Comparison of ENCODE assay signal across 25 cellular contexts in the genomic region with DNA sequence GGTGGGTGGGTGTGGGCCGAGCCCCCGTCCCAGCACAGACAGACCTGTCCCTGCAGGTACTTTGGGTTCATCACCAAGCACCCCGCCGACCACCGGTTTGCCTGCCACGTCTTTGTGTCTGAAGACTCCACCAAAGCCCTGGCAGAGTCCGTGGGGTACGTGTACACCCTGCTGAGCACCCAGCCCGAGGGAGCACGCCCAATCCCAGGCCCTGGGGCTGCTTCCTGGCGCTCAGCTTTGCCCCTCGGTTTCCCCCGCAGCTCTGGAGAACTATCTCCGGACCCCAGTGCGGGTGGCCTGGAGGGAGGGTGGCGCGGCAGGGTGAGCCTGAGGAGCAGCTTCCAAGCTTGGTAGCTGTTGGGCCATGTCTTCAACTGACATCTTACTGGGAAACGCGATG. TPM values are rescaled to one million over a fixed set of nuclear protein-coding genes. Genes with fewer than 3 reads are reported as not detected.
A peak's percentile ranks its signal among the peaks of the same experiment; 100 is the strongest.
DNase-seq lines count a peak whose midpoint lies in the region; ATAC-seq, FAIRE-seq and TF ChIP-seq lines count a peak whose summit lies in the region.
"Had no signal": no experiment of that assay in that cellular context is flagged by ENCODE, and none has a peak within 500 bp of the region (broad histone marks: within the 10 kb centered on the region; RNA-seq: fewer than 3 reads in every experiment).

No MANE protein-coding gene starts in this region.

- H3K9me3 Mint-ChIP-seq in neural crest cell, result no peaks in the 10 kb centered on the region
- H3K9me3 Mint-ChIP-seq: CD4-positive, alpha-beta T cell; CD8-positive, alpha-beta memory T cell; HFFc6 had no signal

- H3K4me3 Mint-ChIP-seq in neural crest cell, result peak overlapping the region; percentile 38
- H3K4me3 Mint-ChIP-seq: B cell; CD14-positive monocyte; CD4-positive, alpha-beta T cell; CD8-positive, alpha-beta memory T cell; HFFc6 had no signal

- CTCF ChIA-PET in K562 (lab: Yijun Ruan, JAX; ENCODE audit: low intra/inter-chr PET ratio), result no interaction called here

- peaks cover 8% of the 10 kb centered on the region; the same call in 1 of the 3 replicates for H3K36me3 ChIP-seq in K562 (ENCODE audit: control insufficient read depth, insufficient read depth, low read length)
- H3K36me3 ChIP-seq: HAP-1 had no signal

- no peak for TF ChIP-seq RAD21 in K562 (CRISPR knock-in tag; conservative IDR thresholded peaks at IDR 0.05 in 1 of 2, IDR thresholded peaks at IDR 0.05 in 1 of 2)

- TF ChIP-seq CTCF in C4-2B (conservative IDR thresholded peaks at IDR 0.05), result no peak
- no peak for TF ChIP-seq CTCF in K562 (IDR thresholded peaks at IDR 0.05 in 2 of 3, conservative IDR thresholded peaks at IDR 0.05 in 1 of 3; ENCODE audit: insufficient read depth in 2 of 3, low read depth in 1 of 3, low read length in 3 of 3)
- TF ChIP-seq CTCF in neural crest cell (conservative IDR thresholded peaks at IDR 0.05), result no peak
- TF ChIP-seq CTCF in GM20000 (IDR thresholded peaks at IDR 0.05; ENCODE audit: extremely low read depth, missing control alignments), result no peak

- H3K27me3 ChIP-seq in K562 (ENCODE audit: control insufficient read depth in 2 of 2, insufficient read depth in 2 of 2, low read length in 2 of 2), result no peaks in the 10 kb centered on the region

- peak overlapping the region in 1 of 2 experiments; percentile 73; a peak in 2 of 4 replicates for H3K9ac ChIP-seq in K562 (ENCODE audit: insufficient read depth in 1 of 2, low read depth in 2 of 2, low read length in 2 of 2)
- H3K9ac ChIP-seq: BLaER1 had no signal

- H3K27ac ChIP-seq in C4-2B (peak overlapping the region; percentile 60), K562 (ENCODE audit: extremely low read depth, low read depth, low read length) (no peak overlapping the region), substantia nigra (ENCODE audit: low read depth, low read length, poor library complexity, severe bottlenecking) (peak overlapping the region; percentile 35)
- H3K27ac ChIP-seq: A549, BLaER1 had no signal

- H2AFZ ChIP-seq in K562 (ENCODE audit: low read depth, low read length), result no peak overlapping the region

- H3K9me1 ChIP-seq in K562 (ENCODE audit: control insufficient read depth, insufficient read depth, low read length), result peaks cover 6% of the 10 kb centered on the region

- intact Hi-C loops in K562 (cut with micrococcal nuclease), result no loop called here

- 89% methylated on average over 15 of the region's 19 CpGs for WGBS in K562 (ENCODE audit: insufficient coverage, low coverage, missing lambda C conversion rate)

- no TSS peak for BruUV-seq in K562 (replicated peaks; lab: Mats Ljungman, UMichigan)

- H3K36me3 Mint-ChIP-seq in neural crest cell (ENCODE audit: low read depth), result no peaks in the 10 kb centered on the region

- peaks cover 8 to 79% of the 10 kb centered on the region in 2 experiments; a peak in 4 of 5 replicates for H3K4me1 ChIP-seq in K562 (replicated peaks in 1 of 2; ENCODE audit: control insufficient read depth in 2 of 2, insufficient read depth in 2 of 2, low read length in 2 of 2)
- H3K4me1 ChIP-seq: HAP-1 had no signal

- 0 out of 2 replicates have a peak, but pooled peaks cover 3% of the 10 kb centered on the region for H4K20me1 ChIP-seq in K562 (replicated peaks; ENCODE audit: control insufficient read depth, insufficient read depth, low read length)

- in situ Hi-C loops in K562 (cut with MboI), result no loop called here

- H3K9me3 ChIP-seq in K562 (replicated peaks; ENCODE audit: control insufficient read depth, insufficient read depth, low read depth, low read length), result no peaks in the 10 kb centered on the region
- H3K9me3 ChIP-seq: A549, BLaER1, HAP-1 had no signal

- H3K4me1 Mint-ChIP-seq in neural crest cell, result peaks cover 29% of the 10 kb centered on the region

- H3K27me3 Mint-ChIP-seq in neural crest cell (ENCODE audit: low read depth), result no peaks in the 10 kb centered on the region

- POLR2A ChIA-PET in K562 (lab: Yijun Ruan, JAX), result no interaction called here

- no peak for FAIRE-seq in K562 (lab: Jason Lieb, UNC)
- FAIRE-seq: A549, D721Med, GM12878, GM18507, H54 had no signal

- H3K4me3 ChIP-seq in K562, result no peak overlapping the region
- H3K4me3 ChIP-seq: A549, BLaER1, GM12878, HAP-1 had no signal

- no peak for DNase-seq in K562 (ENCODE audit: extremely low read depth in 1 of 4, low spot score in 3 of 4)
- no peak for DNase-seq in neural crest cell (ENCODE audit: low read depth, low spot score)
- DNase-seq in substantia nigra (lab: John Stamatoyannopoulos, UW), result no peak
- no peak for DNase-seq in globus pallidus (ENCODE audit: low spot score)
- no peak for DNase-seq in AG08396 (ENCODE audit: low spot score)
- no peak for DNase-seq in GM20000 (ENCODE audit: low spot score)
- DNase-seq: 8988T; CD4-positive, alpha-beta T cell; CD8-positive, alpha-beta memory T cell; DMS 273 treated with DMSO at 0.1 percent for 48 hours; DMS79; EL; GDM1; GOT3; HFFc6 had no signal

- no peak overlapping the region for H3K4me2 ChIP-seq in K562 (ENCODE audit: insufficient read depth, low read length)
- H3K4me2 ChIP-seq: A549, BLaER1 had no signal

- no peaks in the 10 kb centered on the region for H3K79me2 ChIP-seq in K562 (ENCODE audit: control insufficient read depth, insufficient read depth, low read length)

- ATAC-seq in K562, result no peak

- no peak for TF ChIP-seq EP300 in K562 (IDR thresholded peaks at IDR 0.05; ENCODE audit: low read length)

- no peak overlapping the region for H3K27ac Mint-ChIP-seq in neural crest cell (ENCODE audit: unreplicated experiment)
- H3K27ac Mint-ChIP-seq: B cell; CD4-positive, alpha-beta T cell; HFFc6 had no signal

- TF ChIP-seq POLR2A in K562 (conservative IDR thresholded peaks at IDR 0.05), result no peak

RNA-seq across cellular contexts. Expression of gene FREY1, which starts 2.0 kb away (rescaled TPM):
- 1.1 and 7.5 TPM in 2 replicates for total RNA-seq in K562 (2011; cell fraction: chromatin; rRNA removed; ENCODE audit: low replicate concordance)
- total RNA-seq in K562 (2011; cell fraction: nucleolus; rRNA removed), result 3.9 and 5.7 TPM in 2 replicates
- 3.1 and 4.0 TPM in 2 replicates for total RNA-seq in K562 (2011; cell fraction: nucleoplasm; rRNA removed)
- total RNA-seq in K562 (2014; rRNA removed) (1.5 TPM in 1 of 2 replicates, not detected in the other), K562 (2014; rRNA removed; fragmentation: Illumina TruSeq; extraction: Trizol) (not detected in 2 replicates), K562 (2015; rRNA removed; fragmentation: Illumina TruSeq; extraction: Trizol) (0.83 and 1.1 TPM in 2 replicates), K562 (2021) (0.76 and 1.1 TPM in 2 replicates), neural crest cell (2.5 and 3.3 TPM in 2 replicates)
- polyA plus RNA-seq in K562 (2011; rRNA removed) (0.28 TPM in 1 of 2 replicates, not detected in the other), K562 (2014; fragmentation: Illumina TruSeq; extraction: Trizol) (0.25 TPM in 1 of 2 replicates, not detected in the other), K562 (2014; fragmentation: Nextera tagmentation; extraction: Ambion mirVana) (not detected), K562 (2014; rRNA removed) (not detected in 2 replicates)
- polyA plus RNA-seq in K562 (2011; cell fraction: cytosol; rRNA removed), result 0.72 and 0.74 TPM in 2 replicates
- 1.00 and 1.8 TPM in 2 replicates for polyA plus RNA-seq in K562 (2011; cell fraction: nucleus; rRNA removed)
- 0.47 and 0.65 TPM in 2 replicates for polyA plus RNA-seq in K562 (2012)
- polyA minus RNA-seq in K562 (2011; rRNA and poly(A)+ RNA removed), result 0.66 TPM in 1 of 2 replicates, not detected in the other
- polyA minus RNA-seq in K562 (2011; cell fraction: cytosol; rRNA and poly(A)+ RNA removed), result not detected in 2 replicates
- polyA minus RNA-seq in K562 (2011; cell fraction: nucleus; rRNA and poly(A)+ RNA removed), result 4.4 and 5.3 TPM in 2 replicates
- polyA plus RNA-seq: CD14-positive monocyte had no signal

RNA-seq across cellular contexts. Expression of gene PEX16, which starts 12.6 kb away (rescaled TPM):
- 11.5 and 39.4 TPM in 2 replicates for total RNA-seq in K562 (2011; cell fraction: chromatin; rRNA removed; ENCODE audit: low replicate concordance)
- 47.2 and 58.2 TPM in 2 replicates for total RNA-seq in K562 (2011; cell fraction: nucleolus; rRNA removed)
- total RNA-seq in K562 (2011; cell fraction: nucleoplasm; rRNA removed), result 22.8 and 24.3 TPM in 2 replicates
- 43.9 and 48.4 TPM in 2 replicates for total RNA-seq in K562 (2014; rRNA removed)
- total RNA-seq in K562 (2014; rRNA removed; fragmentation: Illumina TruSeq; extraction: Trizol), result 6.0 and 8.9 TPM in 2 replicates
- total RNA-seq in K562 (2015; rRNA removed; fragmentation: Illumina TruSeq; extraction: Trizol), result 16.2 and 22.5 TPM in 2 replicates
- total RNA-seq in K562 (2021), result 33.7 and 37.3 TPM in 2 replicates
- polyA plus RNA-seq in K562 (2011; rRNA removed), result 14.6 and 16.6 TPM in 2 replicates
- polyA plus RNA-seq in K562 (2011; cell fraction: cytosol; rRNA removed), result 17.9 and 33.5 TPM in 2 replicates
- polyA plus RNA-seq in K562 (2011; cell fraction: nucleus; rRNA removed), result 42.7 and 61.1 TPM in 2 replicates
- polyA plus RNA-seq in K562 (2012), result 18.8 and 30.4 TPM in 2 replicates
- 7.5 and 20.4 TPM in 2 replicates for polyA plus RNA-seq in K562 (2014; fragmentation: Illumina TruSeq; extraction: Trizol)
- polyA plus RNA-seq in K562 (2014; fragmentation: Nextera tagmentation; extraction: Ambion mirVana), result 1 to 10 TPM; 1.5 to 3.9 TPM
- 30.8 and 38.3 TPM in 2 replicates for polyA plus RNA-seq in K562 (2014; rRNA removed)
- 7.6 and 8.4 TPM in 2 replicates for polyA minus RNA-seq in K562 (2011; rRNA and poly(A)+ RNA removed)
- polyA minus RNA-seq in K562 (2011; cell fraction: cytosol; rRNA and poly(A)+ RNA removed), result 15.4 and 23.8 TPM in 2 replicates
- polyA minus RNA-seq in K562 (2011; cell fraction: nucleus; rRNA and poly(A)+ RNA removed), result 24.3 and 25.0 TPM in 2 replicates
- total RNA-seq in neural crest cell, result 27.6 and 29.6 TPM in 2 replicates

RNA-seq across cellular contexts. Expression of gene LARGE2, which starts 17.4 kb away (rescaled TPM):
- 10.2 and 37.1 TPM in 2 replicates for total RNA-seq in K562 (2011; cell fraction: chromatin; rRNA removed; ENCODE audit: low replicate concordance)
- 31.2 and 41.2 TPM in 2 replicates for total RNA-seq in K562 (2011; cell fraction: nucleolus; rRNA removed)
- total RNA-seq in K562 (2011; cell fraction: nucleoplasm; rRNA removed), result 24.0 and 27.8 TPM in 2 replicates
- total RNA-seq in K562 (2014; rRNA removed) (6.6 and 8.7 TPM in 2 replicates), K562 (2014; rRNA removed; fragmentation: Illumina TruSeq; extraction: Trizol) (1.7 and 2.5 TPM in 2 replicates), K562 (2015; rRNA removed; fragmentation: Illumina TruSeq; extraction: Trizol) (2.6 and 2.7 TPM in 2 replicates), K562 (2021) (12.6 and 14.1 TPM in 2 replicates), neural crest cell (0.48 TPM in 1 of 2 replicates, not detected in the other)
- polyA plus RNA-seq in K562 (2011; rRNA removed) (7.2 and 12.7 TPM in 2 replicates), K562 (2014; fragmentation: Illumina TruSeq; extraction: Trizol) (8.9 and 16.3 TPM in 2 replicates), K562 (2014; fragmentation: Nextera tagmentation; extraction: Ambion mirVana) (under 1 TPM; 0.56 to 0.80 TPM), K562 (2014; rRNA removed) (12.4 and 15.8 TPM in 2 replicates)
- polyA plus RNA-seq in K562 (2011; cell fraction: cytosol; rRNA removed), result 14.0 and 25.6 TPM in 2 replicates
- polyA plus RNA-seq in K562 (2011; cell fraction: nucleus; rRNA removed), result 41.1 and 66.6 TPM in 2 replicates
- polyA plus RNA-seq in K562 (2012), result 6.0 and 6.7 TPM in 2 replicates
- polyA minus RNA-seq in K562 (2011; rRNA and poly(A)+ RNA removed), result 2.7 and 3.1 TPM in 2 replicates
- polyA minus RNA-seq in K562 (2011; cell fraction: cytosol; rRNA and poly(A)+ RNA removed), result 4.4 and 4.6 TPM in 2 replicates
- 7.1 and 8.6 TPM in 2 replicates for polyA minus RNA-seq in K562 (2011; cell fraction: nucleus; rRNA and poly(A)+ RNA removed)
- total RNA-seq: HFFc6 had no signal
- polyA plus RNA-seq: CD14-positive monocyte had no signal

RNA-seq across cellular contexts. Expression of gene MAPK8IP1, which starts 19.6 kb away (rescaled TPM):
- 1.4 and 6.4 TPM in 2 replicates for total RNA-seq in K562 (2011; cell fraction: chromatin; rRNA removed; ENCODE audit: low replicate concordance)
- total RNA-seq in K562 (2011; cell fraction: nucleolus; rRNA removed), result 4.3 and 4.5 TPM in 2 replicates
- 2.4 and 2.6 TPM in 2 replicates for total RNA-seq in K562 (2011; cell fraction: nucleoplasm; rRNA removed)
- total RNA-seq in K562 (2014; rRNA removed) (5.4 and 8.0 TPM in 2 replicates), K562 (2014; rRNA removed; fragmentation: Illumina TruSeq; extraction: Trizol) (0.89 and 1.5 TPM in 2 replicates), K562 (2015; rRNA removed; fragmentation: Illumina TruSeq; extraction: Trizol) (2.1 and 2.3 TPM in 2 replicates), K562 (2021) (6.6 and 6.9 TPM in 2 replicates), neural crest cell (36.6 and 38.7 TPM in 2 replicates)
- polyA plus RNA-seq in K562 (2011; rRNA removed) (2.5 and 3.9 TPM in 2 replicates), K562 (2014; fragmentation: Illumina TruSeq; extraction: Trizol) (2.9 and 4.0 TPM in 2 replicates), K562 (2014; fragmentation: Nextera tagmentation; extraction: Ambion mirVana) (under 1 TPM; 0.13 to 0.14 TPM), K562 (2014; rRNA removed) (4.3 and 4.9 TPM in 2 replicates)
- polyA plus RNA-seq in K562 (2011; cell fraction: cytosol; rRNA removed), result 4.4 and 9.8 TPM in 2 replicates
- 7.2 and 11.0 TPM in 2 replicates for polyA plus RNA-seq in K562 (2011; cell fraction: nucleus; rRNA removed)
- polyA plus RNA-seq in K562 (2012), result 3.3 and 3.7 TPM in 2 replicates
- 1.6 and 1.7 TPM in 2 replicates for polyA minus RNA-seq in K562 (2011; rRNA and poly(A)+ RNA removed)
- polyA minus RNA-seq in K562 (2011; cell fraction: cytosol; rRNA and poly(A)+ RNA removed), result 4.6 and 9.6 TPM in 2 replicates
- polyA minus RNA-seq in K562 (2011; cell fraction: nucleus; rRNA and poly(A)+ RNA removed), result 1.5 and 1.7 TPM in 2 replicates
- polyA plus RNA-seq: CD14-positive monocyte had no signal

RNA-seq across cellular contexts. Expression of gene CRY2, which starts 57.8 kb away (rescaled TPM):
- 74.3 and 112 TPM in 2 replicates for total RNA-seq in K562 (2011; cell fraction: chromatin; rRNA removed; ENCODE audit: low replicate concordance)
- 59.2 and 64.6 TPM in 2 replicates for total RNA-seq in K562 (2011; cell fraction: nucleolus; rRNA removed)
- 69.7 and 90.4 TPM in 2 replicates for total RNA-seq in K562 (2011; cell fraction: nucleoplasm; rRNA removed)
- total RNA-seq in K562 (2014; rRNA removed), result 15.1 and 18.3 TPM in 2 replicates
- total RNA-seq in K562 (2014; rRNA removed; fragmentation: Illumina TruSeq; extraction: Trizol), result 8.5 and 10.4 TPM in 2 replicates
- 10.9 and 13.3 TPM in 2 replicates for total RNA-seq in K562 (2015; rRNA removed; fragmentation: Illumina TruSeq; extraction: Trizol)
- 23.9 and 24.0 TPM in 2 replicates for total RNA-seq in K562 (2021)
- 15.8 and 21.7 TPM in 2 replicates for polyA plus RNA-seq in K562 (2011; rRNA removed)
- 16.3 and 16.9 TPM in 2 replicates for polyA plus RNA-seq in K562 (2011; cell fraction: cytosol; rRNA removed)
- polyA plus RNA-seq in K562 (2011; cell fraction: nucleus; rRNA removed), result 59.5 and 77.3 TPM in 2 replicates
- 10.6 and 11.5 TPM in 2 replicates for polyA plus RNA-seq in K562 (2012)
- 14.5 and 14.8 TPM in 2 replicates for polyA plus RNA-seq in K562 (2014; fragmentation: Illumina TruSeq; extraction: Trizol)
- 1 to 10 TPM; 2.3 to 3.3 TPM for polyA plus RNA-seq in K562 (2014; fragmentation: Nextera tagmentation; extraction: Ambion mirVana)
- polyA plus RNA-seq in K562 (2014; rRNA removed), result 13.5 and 17.1 TPM in 2 replicates
- polyA minus RNA-seq in K562 (2011; rRNA and poly(A)+ RNA removed), result 27.1 and 32.0 TPM in 2 replicates
- 17.7 and 18.3 TPM in 2 replicates for polyA minus RNA-seq in K562 (2011; cell fraction: cytosol; rRNA and poly(A)+ RNA removed)
- polyA minus RNA-seq in K562 (2011; cell fraction: nucleus; rRNA and poly(A)+ RNA removed), result 28.8 and 31.0 TPM in 2 replicates
- total RNA-seq in neural crest cell, result 19.0 and 23.8 TPM in 2 replicates
